ENCODE assay signal across 34 cellular contexts in genomic region chrX:133549319-133549933, GRCh38.
DNase-seq lines count a peak whose midpoint lies in the region; ATAC-seq, FAIRE-seq and TF ChIP-seq lines count a peak whose summit lies in the region.
"Had no signal": no experiment of that assay in that cellular context is flagged by ENCODE, and none has a peak within 500 bp of the region (broad histone marks: within the 10 kb centered on the region; RNA-seq: fewer than 3 reads in every experiment).

No MANE protein-coding gene starts in this region.

- no peak for DNase-seq in HepG2 (ENCODE audit: low spot score)
- DNase-seq in right lobe of liver: no peak
- no peak for DNase-seq in astrocyte (ENCODE audit: low read depth)
- DNase-seq in T-cell: no peak
- no peak for DNase-seq in activated T-cell treated with anti-CD3 and anti-CD28 coated beads, Interleukin-2, amount 50 U/mL, for 72 hours
- DNase-seq: 8988T; ACHN; AML-193; BE2C; C1 segment of cervical spinal cord; Caco-2; Calu3; CD4-positive, alpha-beta memory T cell; CD4-positive, alpha-beta T cell; CD4-positive, CD25-positive, alpha-beta regulatory T cell; CD8-positive, alpha-beta memory T cell; CD8-positive, alpha-beta T cell; COR-L47; DMS 273 treated with DMSO at 0.1 percent for 48 hours; DMS153; DMS53; DMS79; DMS79 treated with DMSO at 0.1 percent for 48 hours; DND-41; EL had no signal

- H3K36me3 Mint-ChIP-seq in astrocyte (ENCODE audit: low read depth, unreplicated experiment) (no peaks in the 10 kb centered on the region), T-cell (no peaks in the 10 kb centered on the region)
- no peaks in the 10 kb centered on the region for H3K36me3 Mint-ChIP-seq in activated T-cell treated with anti-CD3 and anti-CD28 coated beads, Interleukin-2, amount 50 U/mL, for 72 hours (ENCODE audit: insufficient read depth in 2 of 2)
- H3K36me3 Mint-ChIP-seq: CD4-positive, alpha-beta memory T cell; CD4-positive, CD25-positive, alpha-beta regulatory T cell; CD8-positive, alpha-beta memory T cell; CD8-positive, alpha-beta T cell had no signal

- H3K4me1 Mint-ChIP-seq in astrocyte (ENCODE audit: low read depth, unreplicated experiment): no peaks in the 10 kb centered on the region
- no peaks in the 10 kb centered on the region for H3K4me1 Mint-ChIP-seq in T-cell
- H3K4me1 Mint-ChIP-seq in activated T-cell treated with anti-CD3 and anti-CD28 coated beads, Interleukin-2, amount 50 U/mL, for 72 hours (ENCODE audit: low read depth): no peaks in the 10 kb centered on the region
- H3K4me1 Mint-ChIP-seq: B cell; CD4-positive, alpha-beta memory T cell; CD8-positive, alpha-beta memory T cell had no signal

- H3K4me3 ChIP-seq in HepG2 (replicated peaks in 1 of 3; ENCODE audit: insufficient read depth in 1 of 3, low read depth in 2 of 3, low read length in 3 of 3): no peak overlapping the region
- H3K4me3 ChIP-seq in right lobe of liver: no peak overlapping the region
- H3K4me3 ChIP-seq in HEK293 (ENCODE audit: low read depth, low read length): no peak overlapping the region
- H3K4me3 ChIP-seq in astrocyte (ENCODE audit: insufficient read depth, low read depth, low read length): no peak overlapping the region
- H3K4me3 ChIP-seq: A549; BLaER1; BLaER1 treated with 17β-estradiol and CSF1 and Interleukin-3, amounts not matched to agents 10 nM and 100 nM had no signal

- TF ChIP-seq CTCF in HepG2 (CRISPR knock-in tag; IDR thresholded peaks at IDR 0.05) (no peak), right lobe of liver (IDR thresholded peaks at IDR 0.05) (no peak), HEK293 (tag by site-specific recombination; IDR thresholded peaks at IDR 0.05) (no peak), astrocyte (IDR thresholded peaks at IDR 0.05; ENCODE audit: insufficient read depth, low read depth, low read length) (no peak)

- no peak overlapping the region for H3K27ac ChIP-seq in HepG2 (ENCODE audit: extremely low read length, insufficient read depth, low read length)
- no peak overlapping the region for H3K27ac ChIP-seq in right lobe of liver
- no peak overlapping the region for H3K27ac ChIP-seq in HEK293 (ENCODE audit: extremely low read depth, low read depth, low read length)
- no peak overlapping the region for H3K27ac ChIP-seq in astrocyte (ENCODE audit: low read depth, low read length)
- H3K27ac ChIP-seq: 22Rv1; A549; BLaER1; BLaER1 treated with 17β-estradiol and CSF1 and Interleukin-3, amounts not matched to agents 10 nM and 100 nM; C4-2B had no signal

- TF ChIP-seq EP300 in HepG2 (IDR thresholded peaks at IDR 0.05; ENCODE audit: low read depth in 2 of 2, low read length in 2 of 2) (no peak), HepG2 (CRISPR knock-in tag; IDR thresholded peaks at IDR 0.05; ENCODE audit: borderline replicate concordance) (no peak)

- TF ChIP-seq POLR2A in HepG2 (IDR thresholded peaks at IDR 0.05; ENCODE audit: insufficient read depth in 1 of 2, low read depth in 2 of 2, low read length in 2 of 2) (no peak), right lobe of liver (IDR thresholded peaks at IDR 0.05) (no peak)

- no peak overlapping the region for H3K4me3 Mint-ChIP-seq in astrocyte (ENCODE audit: unreplicated experiment)
- H3K4me3 Mint-ChIP-seq in T-cell: no peak overlapping the region
- no peak overlapping the region for H3K4me3 Mint-ChIP-seq in activated T-cell treated with anti-CD3 and anti-CD28 coated beads, Interleukin-2, amount 50 U/mL, for 72 hours
- H3K4me3 Mint-ChIP-seq: B cell; CD4-positive, alpha-beta T cell; CD4-positive, CD25-positive, alpha-beta regulatory T cell; CD8-positive, alpha-beta memory T cell; CD8-positive, alpha-beta T cell had no signal

- peaks cover 16% of the 10 kb centered on the region; the same call in 1 of the 2 replicates for H3K4me1 ChIP-seq in HepG2 (ENCODE audit: insufficient read depth, low read length)
- H3K4me1 ChIP-seq in right lobe of liver: no peaks in the 10 kb centered on the region
- no peaks in the 10 kb centered on the region for H3K4me1 ChIP-seq in HEK293 (ENCODE audit: control insufficient read depth, insufficient read depth, low read length)
- peaks cover under 1% of the 10 kb centered on the region for H3K4me1 ChIP-seq in astrocyte (ENCODE audit: insufficient read depth, low read length)
- H3K4me1 ChIP-seq: A549, BE2C, BLaER1, Caco-2 had no signal

- no peak for TF ChIP-seq RAD21 in HepG2 (CRISPR knock-in tag; IDR thresholded peaks at IDR 0.05)

- H3K9me3 Mint-ChIP-seq in astrocyte (ENCODE audit: unreplicated experiment): peaks cover 2% of the 10 kb centered on the region
- peaks cover 0 to 3% (median 0%) of the 10 kb centered on the region in 3 donors for H3K9me3 Mint-ChIP-seq in T-cell
- peaks cover 0 to 1% of the 10 kb centered on the region in 2 donors for H3K9me3 Mint-ChIP-seq in activated T-cell treated with anti-CD3 and anti-CD28 coated beads, Interleukin-2, amount 50 U/mL, for 72 hours
- H3K9me3 Mint-ChIP-seq: CD4-positive, alpha-beta T cell; CD8-positive, alpha-beta T cell had no signal

- H3K9me3 ChIP-seq in HepG2 (ENCODE audit: low read length) (no peaks in the 10 kb centered on the region), right lobe of liver (no peaks in the 10 kb centered on the region), HEK293 (ENCODE audit: control insufficient read depth, insufficient read depth, low read depth, low read length) (no peaks in the 10 kb centered on the region; the same call in none of the 2 replicates), astrocyte (ENCODE audit: insufficient read depth, low read depth, low read length) (no peaks in the 10 kb centered on the region)
- H3K9me3 ChIP-seq: A549, BE2C, Caco-2 had no signal

- ATAC-seq in HepG2 (no peak), right lobe of liver (no peak), T-cell (replicated peaks in 1 of 4) (no peak)
- ATAC-seq in activated T-cell treated with anti-CD3 and anti-CD28 coated beads, Interleukin-2, amount 50 U/mL, for 72 hours (replicated peaks in 1 of 2): no peak
- ATAC-seq: A549; CD8-positive, alpha-beta T cell had no signal

- no peaks in the 10 kb centered on the region for H3K79me2 ChIP-seq in HepG2 (ENCODE audit: insufficient read depth, low read length)
- H3K79me2 ChIP-seq in astrocyte (ENCODE audit: insufficient read depth, low read length): no peaks in the 10 kb centered on the region

- CTCF ChIA-PET in HepG2 (lab: Yijun Ruan, JAX; ENCODE audit: low intra/inter-chr PET ratio, low total read pairs): no interaction called here
- CTCF ChIA-PET in HEK293 (lab: Yijun Ruan, JAX): no interaction called here
- CTCF ChIA-PET in T-cell (lab: Charles Lee): no interaction called here

- no peak for FAIRE-seq in HepG2 (lab: Jason Lieb, UNC)
- FAIRE-seq in astrocyte (lab: Jason Lieb, UNC): peak; percentile 82
- FAIRE-seq: A204.1, A549, D721Med had no signal

- H3K27me3 ChIP-seq in HepG2 (ENCODE audit: control insufficient read depth in 1 of 2, insufficient read depth in 2 of 2, low read length in 2 of 2) (no peaks in the 10 kb centered on the region), right lobe of liver (no peaks in the 10 kb centered on the region), astrocyte (ENCODE audit: insufficient read depth, low read length) (no peaks in the 10 kb centered on the region)
- H3K27me3 ChIP-seq: BE2C had no signal

- H3K4me2 ChIP-seq in HepG2 (ENCODE audit: low read depth, low read length): no peak overlapping the region
- H3K4me2 ChIP-seq in astrocyte (ENCODE audit: low read length): no peak overlapping the region
- H3K4me2 ChIP-seq: A549; BLaER1; BLaER1 treated with 17β-estradiol and CSF1 and Interleukin-3, amounts not matched to agents 10 nM and 100 nM had no signal

- H3K9ac ChIP-seq in HepG2 (ENCODE audit: insufficient read depth, low read depth, low read length) (no peak overlapping the region), astrocyte (ENCODE audit: low read length) (no peak overlapping the region)
- H3K9ac ChIP-seq: BLaER1; BLaER1 treated with 17β-estradiol and CSF1 and Interleukin-3, amounts not matched to agents 10 nM and 100 nM had no signal

- no TSS peak for BruUV-seq in HepG2 (replicated peaks; lab: Mats Ljungman, UMichigan)

- intact Hi-C loops in HepG2 (cut with micrococcal nuclease; ENCODE audit: unreplicated experiment): no loop called here
- intact Hi-C loops in right lobe of liver (cut with DNase I): no loop called here

- H4K20me1 ChIP-seq in HepG2 (ENCODE audit: insufficient read depth, low read length) (peaks cover 29% of the 10 kb centered on the region), astrocyte (ENCODE audit: insufficient read depth, low read length) (no peaks in the 10 kb centered on the region)
- H4K20me1 ChIP-seq: BLaER1; BLaER1 treated with 17β-estradiol and CSF1 and Interleukin-3, amounts not matched to agents 10 nM and 100 nM had no signal

- H3K27ac Mint-ChIP-seq in astrocyte (ENCODE audit: unreplicated experiment): no peak overlapping the region
- H3K27ac Mint-ChIP-seq in T-cell: no peak overlapping the region
- no peak overlapping the region for H3K27ac Mint-ChIP-seq in activated T-cell treated with anti-CD3 and anti-CD28 coated beads, Interleukin-2, amount 50 U/mL, for 72 hours
- H3K27ac Mint-ChIP-seq: B cell; CD4-positive, alpha-beta memory T cell; CD4-positive, alpha-beta T cell; CD4-positive, CD25-positive, alpha-beta regulatory T cell; CD8-positive, alpha-beta memory T cell; CD8-positive, alpha-beta T cell had no signal

- H3K27me3 Mint-ChIP-seq in astrocyte (ENCODE audit: low read depth, unreplicated experiment) (no peaks in the 10 kb centered on the region), T-cell (peaks cover 0 to 19% of the 10 kb centered on the region in 2 donors)
- peaks cover 21% of the 10 kb centered on the region for H3K27me3 Mint-ChIP-seq in activated T-cell treated with anti-CD3 and anti-CD28 coated beads, Interleukin-2, amount 50 U/mL, for 72 hours (ENCODE audit: low read depth)
- H3K27me3 Mint-ChIP-seq: B cell; CD4-positive, alpha-beta memory T cell; CD4-positive, alpha-beta T cell; CD4-positive, CD25-positive, alpha-beta regulatory T cell had no signal

- in situ Hi-C loops in HepG2 (cut with HindIII; ENCODE audit: extremely low pct_ligation_motif_present, low pct_unique_long_range_greater_than_20kb): no loop called here

- peaks cover 2 to 27% of the 10 kb centered on the region in 2 experiments for H3K36me3 ChIP-seq in HepG2 (replicated peaks in 1 of 2; ENCODE audit: control insufficient read depth in 1 of 2, insufficient read depth in 2 of 2, low read length in 2 of 2)
- no peaks in the 10 kb centered on the region for H3K36me3 ChIP-seq in right lobe of liver
- no peaks in the 10 kb centered on the region for H3K36me3 ChIP-seq in HEK293 (ENCODE audit: control insufficient read depth in 2 of 2, insufficient read depth in 1 of 2, low read length in 2 of 2)
- no peaks in the 10 kb centered on the region for H3K36me3 ChIP-seq in astrocyte (ENCODE audit: insufficient read depth, low read length)
- H3K36me3 ChIP-seq: BE2C; BLaER1; BLaER1 treated with 17β-estradiol and CSF1 and Interleukin-3, amounts not matched to agents 10 nM and 100 nM had no signal

- no peak overlapping the region for H2AFZ ChIP-seq in HepG2 (ENCODE audit: low read length)
- no peak overlapping the region for H2AFZ ChIP-seq in astrocyte (ENCODE audit: low read depth, low read length)

- POLR2A ChIA-PET in HepG2 (lab: Yijun Ruan, JAX): no interaction called here
- POLR2A ChIA-PET in HEK293 (lab: Yijun Ruan, JAX): no interaction called here
- POLR2A ChIA-PET in T-cell (lab: Charles Lee): interaction anchor here in 1 of 2 donors (0.7 kb wide), 1 partner anchor 49 kb away, joined by 3 read pairs; no protein-coding TSS in a partner anchor

TF ChIP-seq in HEK293, 187 proteins besides CTCF, POLR2A, EP300 and RAD21 (continues in another document):
- TF ChIP-seq ZNF121 (tag by site-specific recombination; IDR thresholded peaks at IDR 0.05): no peak
